In the genomic region with DNA sequence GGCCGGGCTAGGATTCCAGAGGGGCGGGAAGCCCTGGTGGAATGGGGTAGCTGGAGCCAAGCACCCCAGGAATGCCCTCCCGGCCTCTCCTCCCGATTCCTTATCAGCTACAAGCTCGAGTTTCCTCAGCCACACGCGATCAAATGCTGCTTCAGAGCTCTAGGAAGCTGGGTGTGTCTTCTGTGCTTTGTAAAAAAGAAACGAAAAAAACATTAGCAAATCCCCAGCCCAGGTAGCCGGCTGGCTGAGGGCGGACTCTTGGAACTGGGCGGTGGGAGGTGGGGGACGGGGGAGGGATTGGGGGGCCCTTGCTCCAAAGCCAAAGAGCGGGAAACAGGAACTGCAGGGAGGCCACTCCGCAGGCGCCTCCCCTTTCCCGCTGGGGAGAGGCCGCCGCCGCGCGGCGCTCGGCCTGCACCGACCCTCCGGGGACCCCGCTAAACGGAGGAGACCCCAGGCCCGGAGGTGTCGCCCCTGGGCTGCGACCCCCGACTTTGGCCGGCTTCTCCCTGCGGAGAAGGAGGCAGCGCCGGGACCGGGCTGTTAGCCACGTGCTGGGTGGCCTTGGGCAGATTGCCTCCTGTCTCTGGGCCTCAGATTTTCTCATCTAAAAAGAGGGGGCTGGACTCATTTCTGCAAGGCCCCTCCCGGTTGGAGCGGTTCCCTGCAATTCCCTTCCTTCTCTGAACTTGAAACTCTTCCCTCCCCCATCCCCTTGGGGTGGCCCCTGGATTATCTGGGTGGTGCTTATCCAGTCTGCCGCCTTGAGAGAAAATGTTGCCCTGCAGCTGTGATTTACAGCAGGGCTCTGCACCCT, we compare ENCODE assay signal across 10 cellular contexts. TPM values are rescaled to one million over a fixed set of nuclear protein-coding genes. Genes with fewer than 3 reads are reported as not detected.
A peak's percentile ranks its signal among the peaks of the same experiment; 100 is the strongest.
DNase-seq lines count a peak whose midpoint lies in the region; ATAC-seq and TF ChIP-seq lines count a peak whose summit lies in the region.
"Had no signal": no experiment of that assay in that cellular context is flagged by ENCODE, and none has a peak within 500 bp of the region (broad histone marks: within the 10 kb centered on the region; RNA-seq: fewer than 3 reads in every experiment).

No MANE protein-coding gene starts in this region.

- CTCF ChIA-PET in activated CD8-positive, alpha-beta memory T cell treated with anti-CD3 and anti-CD28 coated beads, Interleukin-2, amount 10 ng/mL, durations not matched to agents 7 days and 5 days (lab: Charles Lee) = interaction anchor here (0.8 to 1.4 kb wide), 2 partner anchors 10 to 157 kb away, joined by 3 to 5 read pairs; no protein-coding TSS in a partner anchor

- H3K27ac Mint-ChIP-seq in activated CD8-positive, alpha-beta memory T cell treated with anti-CD3 and anti-CD28 coated beads, Interleukin-2, amount 10 ng/mL, durations not matched to agents 7 days and 5 days = no peak overlapping the region
- peak overlapping the region; percentile 79 to 91 (median 86) for H3K27ac Mint-ChIP-seq in nephron
- H3K27ac Mint-ChIP-seq: activated naive CD4-positive, alpha-beta T cell treated with anti-CD3 and anti-CD28 coated beads, Interleukin-2, amount 50 U/mL, for 72 hours had no signal

- H3K27me3 Mint-ChIP-seq in activated CD8-positive, alpha-beta memory T cell treated with anti-CD3 and anti-CD28 coated beads, Interleukin-2, amount 10 ng/mL, durations not matched to agents 7 days and 5 days = peaks cover 22% of the 10 kb centered on the region
- H3K27me3 Mint-ChIP-seq in nephron (ENCODE audit: low read depth) = peaks cover 4% of the 10 kb centered on the region

- no peak for DNase-seq in activated CD8-positive, alpha-beta memory T cell treated with anti-CD3 and anti-CD28 coated beads, Interleukin-2, amount 10 ng/mL, durations not matched to agents 7 days and 5 days
- DNase-seq in activated CD8-positive, alpha-beta memory T cell treated with anti-CD3 and anti-CD28 coated beads, Interleukin-2, amount 50 U/mL, for 48 hours = no peak
- DNase-seq in SJSA1 (ENCODE audit: low read depth in 1 of 2, low spot score in 2 of 2) = peak; percentile 62 to 63
- DNase-seq in fibroblast of peridontal ligament (ENCODE audit: extremely low read depth) = peak; percentile 69
- DNase-seq in NCI-H2081 (lab: John Stamatoyannopoulos, UW) = no peak
- no peak for DNase-seq in central memory CD4-positive, alpha-beta T cell

- 0 out of 2 replicates have a peak, but pooled peaks cover 2% of the 10 kb centered on the region for H3K9me3 ChIP-seq in SJSA1 (replicated peaks)

- peaks cover 2% of the 10 kb centered on the region for H3K36me3 Mint-ChIP-seq in activated CD8-positive, alpha-beta memory T cell treated with anti-CD3 and anti-CD28 coated beads, Interleukin-2, amount 10 ng/mL, durations not matched to agents 7 days and 5 days
- no peaks in the 10 kb centered on the region for H3K36me3 Mint-ChIP-seq in nephron (ENCODE audit: low read depth)

- H3K4me3 Mint-ChIP-seq in activated CD8-positive, alpha-beta memory T cell treated with anti-CD3 and anti-CD28 coated beads, Interleukin-2, amount 10 ng/mL, durations not matched to agents 7 days and 5 days = peak overlapping the region; percentile 27
- H3K4me3 Mint-ChIP-seq in nephron = peak overlapping the region; percentile 69 to 82 (median 77)

- peak overlapping the region; percentile 29 for H3K4me3 ChIP-seq in SJSA1

- H3K27me3 ChIP-seq in SJSA1 (replicated peaks) = no peaks in the 10 kb centered on the region

- peak overlapping the region; percentile 62 for H3K27ac ChIP-seq in SJSA1

- no peak for TF ChIP-seq CTCF in nephron (IDR thresholded peaks at IDR 0.05; ENCODE audit: unreplicated experiment in 3 of 3)

- peaks cover 12% of the 10 kb centered on the region for H3K4me1 ChIP-seq in SJSA1 (replicated peaks)

- H3K9me3 Mint-ChIP-seq in activated CD8-positive, alpha-beta memory T cell treated with anti-CD3 and anti-CD28 coated beads, Interleukin-2, amount 10 ng/mL, durations not matched to agents 7 days and 5 days (ENCODE audit: low read depth) = no peaks in the 10 kb centered on the region
- peaks cover 11% of the 10 kb centered on the region for H3K9me3 Mint-ChIP-seq in nephron

- no peaks in the 10 kb centered on the region for H3K4me1 Mint-ChIP-seq in activated CD8-positive, alpha-beta memory T cell treated with anti-CD3 and anti-CD28 coated beads, Interleukin-2, amount 10 ng/mL, durations not matched to agents 7 days and 5 days
- peaks cover 19% of the 10 kb centered on the region for H3K4me1 Mint-ChIP-seq in nephron

- ATAC-seq in activated CD8-positive, alpha-beta memory T cell treated with anti-CD3 and anti-CD28 coated beads, Interleukin-2, amount 10 ng/mL, durations not matched to agents 7 days and 5 days = peak; percentile 61
- no peak for ATAC-seq in GM19351 (IDR thresholded peaks at IDR 0.05; ENCODE audit: unreplicated experiment)

- H3K36me3 ChIP-seq in SJSA1 = no peaks in the 10 kb centered on the region

RNA-seq across cellular contexts. Expression of gene FABP6, which starts 40.9 kb away (rescaled TPM):
- total RNA-seq in activated CD8-positive, alpha-beta memory T cell treated with anti-CD3 and anti-CD28 coated beads, Interleukin-2, amount 10 ng/mL, durations not matched to agents 7 days and 5 days = not detected
- total RNA-seq in SJSA1 (2014; rRNA removed; shearing (Covaris generic)) = not detected in 2 replicates
- total RNA-seq: activated naive CD4-positive, alpha-beta T cell treated with anti-CD3 and anti-CD28 coated beads, Interleukin-2, amount 50 U/mL, for 72 hours; subcutaneous adipose tissue had no signal

Comparison
In these comparisons a context has a peak if more than half of its experiments do, and no peak if none do; other contexts are left out.
1. DNase-seq: peak in SJSA1 (2 of 2) and fibroblast of peridontal ligament (single experiment); none in activated CD8-positive, alpha-beta memory T cell treated with anti-CD3 and anti-CD28 coated beads, Interleukin-2, amount 10 ng/mL, durations not matched to agents 7 days and 5 days (single experiment), activated CD8-positive, alpha-beta memory T cell treated with anti-CD3 and anti-CD28 coated beads, Interleukin-2, amount 50 U/mL, for 48 hours (single experiment), NCI-H2081 (0 of 2) and central memory CD4-positive, alpha-beta T cell (single experiment).